ENCODE assay signal across 3 cellular contexts in the genomic region with DNA sequence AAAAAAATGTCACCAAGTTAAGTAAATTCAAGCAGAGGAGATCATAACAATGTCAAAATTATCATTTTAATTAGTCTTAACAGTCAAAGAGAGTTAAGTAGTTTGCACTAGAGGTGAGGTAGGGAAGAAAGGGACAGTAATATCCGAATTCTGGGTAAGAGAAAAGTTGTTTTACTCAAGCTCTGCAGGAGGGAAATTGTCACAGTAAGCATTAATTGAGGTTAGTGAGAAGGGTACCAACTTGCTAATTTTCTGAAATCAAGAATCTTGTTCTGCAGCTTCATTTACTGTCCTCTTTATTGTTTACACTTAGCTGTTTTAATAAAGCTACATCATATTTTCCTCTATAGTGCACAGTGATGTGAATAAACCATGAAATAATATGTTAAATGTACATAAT.
TF ChIP-seq lines count a peak whose summit lies in the region.

No MANE protein-coding gene starts in this region.

TF ChIP-seq in A549, 52 proteins besides CTCF, POLR2A, EP300 and RAD21 (continued from another document):
- TF ChIP-seq POLR2AphosphoS2 (conservative IDR thresholded peaks at IDR 0.05; ENCODE audit: low read length), result no peak

TF ChIP-seq in GM23338, 12 proteins besides CTCF, POLR2A, EP300 and RAD21 (continued from another document and continues in another):
- TF ChIP-seq JUNB (IDR thresholded peaks at IDR 0.05; ENCODE audit: unreplicated experiment) (no peak), ZNF331 (CRISPR knock-in tag; IDR thresholded peaks at IDR 0.05; ENCODE audit: low read depth) (no peak), EZH2phosphoT487 (IDR thresholded peaks at IDR 0.05; ENCODE audit: unreplicated experiment) (no peak), NANOG (IDR thresholded peaks at IDR 0.05; ENCODE audit: borderline replicate concordance) (no peak), POLR2AphosphoS5 (IDR thresholded peaks at IDR 0.05; ENCODE audit: low read depth) (no peak), ZNF114 (CRISPR knock-in tag; IDR thresholded peaks at IDR 0.05) (no peak)
- TF ChIP-seq, protein P1, sequence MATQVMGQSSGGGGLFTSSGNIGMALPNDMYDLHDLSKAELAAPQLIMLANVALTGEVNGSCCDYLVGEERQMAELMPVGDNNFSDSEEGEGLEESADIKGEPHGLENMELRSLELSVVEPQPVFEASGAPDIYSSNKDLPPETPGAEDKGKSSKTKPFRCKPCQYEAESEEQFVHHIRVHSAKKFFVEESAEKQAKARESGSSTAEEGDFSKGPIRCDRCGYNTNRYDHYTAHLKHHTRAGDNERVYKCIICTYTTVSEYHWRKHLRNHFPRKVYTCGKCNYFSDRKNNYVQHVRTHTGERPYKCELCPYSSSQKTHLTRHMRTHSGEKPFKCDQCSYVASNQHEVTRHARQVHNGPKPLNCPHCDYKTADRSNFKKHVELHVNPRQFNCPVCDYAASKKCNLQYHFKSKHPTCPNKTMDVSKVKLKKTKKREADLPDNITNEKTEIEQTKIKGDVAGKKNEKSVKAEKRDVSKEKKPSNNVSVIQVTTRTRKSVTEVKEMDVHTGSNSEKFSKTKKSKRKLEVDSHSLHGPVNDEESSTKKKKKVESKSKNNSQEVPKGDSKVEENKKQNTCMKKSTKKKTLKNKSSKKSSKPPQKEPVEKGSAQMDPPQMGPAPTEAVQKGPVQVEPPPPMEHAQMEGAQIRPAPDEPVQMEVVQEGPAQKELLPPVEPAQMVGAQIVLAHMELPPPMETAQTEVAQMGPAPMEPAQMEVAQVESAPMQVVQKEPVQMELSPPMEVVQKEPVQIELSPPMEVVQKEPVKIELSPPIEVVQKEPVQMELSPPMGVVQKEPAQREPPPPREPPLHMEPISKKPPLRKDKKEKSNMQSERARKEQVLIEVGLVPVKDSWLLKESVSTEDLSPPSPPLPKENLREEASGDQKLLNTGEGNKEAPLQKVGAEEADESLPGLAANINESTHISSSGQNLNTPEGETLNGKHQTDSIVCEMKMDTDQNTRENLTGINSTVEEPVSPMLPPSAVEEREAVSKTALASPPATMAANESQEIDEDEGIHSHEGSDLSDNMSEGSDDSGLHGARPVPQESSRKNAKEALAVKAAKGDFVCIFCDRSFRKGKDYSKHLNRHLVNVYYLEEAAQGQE (IDR thresholded peaks at IDR 0.05; ENCODE audit: unreplicated experiment), result no peak
- TF ChIP-seq, protein P2, sequence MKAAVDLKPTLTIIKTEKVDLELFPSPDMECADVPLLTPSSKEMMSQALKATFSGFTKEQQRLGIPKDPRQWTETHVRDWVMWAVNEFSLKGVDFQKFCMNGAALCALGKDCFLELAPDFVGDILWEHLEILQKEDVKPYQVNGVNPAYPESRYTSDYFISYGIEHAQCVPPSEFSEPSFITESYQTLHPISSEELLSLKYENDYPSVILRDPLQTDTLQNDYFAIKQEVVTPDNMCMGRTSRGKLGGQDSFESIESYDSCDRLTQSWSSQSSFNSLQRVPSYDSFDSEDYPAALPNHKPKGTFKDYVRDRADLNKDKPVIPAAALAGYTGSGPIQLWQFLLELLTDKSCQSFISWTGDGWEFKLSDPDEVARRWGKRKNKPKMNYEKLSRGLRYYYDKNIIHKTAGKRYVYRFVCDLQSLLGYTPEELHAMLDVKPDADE (IDR thresholded peaks at IDR 0.05), result no peak
- TF ChIP-seq, protein P3, sequence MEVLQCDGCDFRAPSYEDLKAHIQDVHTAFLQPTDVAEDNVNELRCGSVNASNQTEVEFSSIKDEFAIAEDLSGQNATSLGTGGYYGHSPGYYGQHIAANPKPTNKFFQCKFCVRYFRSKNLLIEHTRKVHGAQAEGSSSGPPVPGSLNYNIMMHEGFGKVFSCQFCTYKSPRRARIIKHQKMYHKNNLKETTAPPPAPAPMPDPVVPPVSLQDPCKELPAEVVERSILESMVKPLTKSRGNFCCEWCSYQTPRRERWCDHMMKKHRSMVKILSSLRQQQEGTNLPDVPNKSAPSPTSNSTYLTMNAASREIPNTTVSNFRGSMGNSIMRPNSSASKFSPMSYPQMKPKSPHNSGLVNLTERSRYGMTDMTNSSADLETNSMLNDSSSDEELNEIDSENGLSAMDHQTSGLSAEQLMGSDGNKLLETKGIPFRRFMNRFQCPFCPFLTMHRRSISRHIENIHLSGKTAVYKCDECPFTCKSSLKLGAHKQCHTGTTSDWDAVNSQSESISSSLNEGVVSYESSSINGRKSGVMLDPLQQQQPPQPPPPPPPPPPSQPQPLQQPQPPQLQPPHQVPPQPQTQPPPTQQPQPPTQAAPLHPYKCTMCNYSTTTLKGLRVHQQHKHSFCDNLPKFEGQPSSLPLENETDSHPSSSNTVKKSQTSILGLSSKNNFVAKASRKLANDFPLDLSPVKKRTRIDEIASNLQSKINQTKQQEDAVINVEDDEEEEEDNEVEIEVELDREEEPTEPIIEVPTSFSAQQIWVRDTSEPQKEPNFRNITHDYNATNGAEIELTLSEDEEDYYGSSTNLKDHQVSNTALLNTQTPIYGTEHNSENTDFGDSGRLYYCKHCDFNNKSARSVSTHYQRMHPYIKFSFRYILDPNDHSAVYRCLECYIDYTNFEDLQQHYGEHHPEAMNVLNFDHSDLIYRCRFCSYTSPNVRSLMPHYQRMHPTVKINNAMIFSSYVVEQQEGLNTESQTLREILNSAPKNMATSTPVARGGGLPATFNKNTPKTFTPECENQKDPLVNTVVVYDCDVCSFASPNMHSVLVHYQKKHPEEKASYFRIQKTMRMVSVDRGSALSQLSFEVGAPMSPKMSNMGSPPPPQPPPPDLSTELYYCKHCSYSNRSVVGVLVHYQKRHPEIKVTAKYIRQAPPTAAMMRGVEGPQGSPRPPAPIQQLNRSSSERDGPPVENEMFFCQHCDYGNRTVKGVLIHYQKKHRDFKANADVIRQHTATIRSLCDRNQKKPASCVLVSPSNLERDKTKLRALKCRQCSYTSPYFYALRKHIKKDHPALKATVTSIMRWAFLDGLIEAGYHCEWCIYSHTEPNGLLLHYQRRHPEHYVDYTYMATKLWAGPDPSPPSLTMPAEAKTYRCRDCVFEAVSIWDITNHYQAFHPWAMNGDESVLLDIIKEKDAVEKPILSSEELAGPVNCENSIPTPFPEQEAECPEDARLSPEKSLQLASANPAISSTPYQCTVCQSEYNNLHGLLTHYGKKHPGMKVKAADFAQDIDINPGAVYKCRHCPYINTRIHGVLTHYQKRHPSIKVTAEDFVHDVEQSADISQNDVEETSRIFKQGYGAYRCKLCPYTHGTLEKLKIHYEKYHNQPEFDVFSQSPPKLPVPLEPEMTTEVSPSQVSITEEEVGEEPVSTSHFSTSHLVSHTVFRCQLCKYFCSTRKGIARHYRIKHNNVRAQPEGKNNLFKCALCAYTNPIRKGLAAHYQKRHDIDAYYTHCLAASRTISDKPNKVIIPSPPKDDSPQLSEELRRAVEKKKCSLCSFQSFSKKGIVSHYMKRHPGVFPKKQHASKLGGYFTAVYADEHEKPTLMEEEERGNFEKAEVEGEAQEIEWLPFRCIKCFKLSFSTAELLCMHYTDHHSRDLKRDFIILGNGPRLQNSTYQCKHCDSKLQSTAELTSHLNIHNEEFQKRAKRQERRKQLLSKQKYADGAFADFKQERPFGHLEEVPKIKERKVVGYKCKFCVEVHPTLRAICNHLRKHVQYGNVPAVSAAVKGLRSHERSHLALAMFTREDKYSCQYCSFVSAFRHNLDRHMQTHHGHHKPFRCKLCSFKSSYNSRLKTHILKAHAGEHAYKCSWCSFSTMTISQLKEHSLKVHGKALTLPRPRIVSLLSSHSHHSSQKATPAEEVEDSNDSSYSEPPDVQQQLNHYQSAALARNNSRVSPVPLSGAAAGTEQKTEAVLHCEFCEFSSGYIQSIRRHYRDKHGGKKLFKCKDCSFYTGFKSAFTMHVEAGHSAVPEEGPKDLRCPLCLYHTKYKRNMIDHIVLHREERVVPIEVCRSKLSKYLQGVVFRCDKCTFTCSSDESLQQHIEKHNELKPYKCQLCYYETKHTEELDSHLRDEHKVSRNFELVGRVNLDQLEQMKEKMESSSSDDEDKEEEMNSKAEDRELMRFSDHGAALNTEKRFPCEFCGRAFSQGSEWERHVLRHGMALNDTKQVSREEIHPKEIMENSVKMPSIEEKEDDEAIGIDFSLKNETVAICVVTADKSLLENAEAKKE (CRISPR knock-in tag; IDR thresholded peaks at IDR 0.05), result no peak

TF ChIP-seq in K562, 482 proteins besides CTCF, POLR2A, EP300 and RAD21 (continues in another document):
- TF ChIP-seq, protein P4, sequence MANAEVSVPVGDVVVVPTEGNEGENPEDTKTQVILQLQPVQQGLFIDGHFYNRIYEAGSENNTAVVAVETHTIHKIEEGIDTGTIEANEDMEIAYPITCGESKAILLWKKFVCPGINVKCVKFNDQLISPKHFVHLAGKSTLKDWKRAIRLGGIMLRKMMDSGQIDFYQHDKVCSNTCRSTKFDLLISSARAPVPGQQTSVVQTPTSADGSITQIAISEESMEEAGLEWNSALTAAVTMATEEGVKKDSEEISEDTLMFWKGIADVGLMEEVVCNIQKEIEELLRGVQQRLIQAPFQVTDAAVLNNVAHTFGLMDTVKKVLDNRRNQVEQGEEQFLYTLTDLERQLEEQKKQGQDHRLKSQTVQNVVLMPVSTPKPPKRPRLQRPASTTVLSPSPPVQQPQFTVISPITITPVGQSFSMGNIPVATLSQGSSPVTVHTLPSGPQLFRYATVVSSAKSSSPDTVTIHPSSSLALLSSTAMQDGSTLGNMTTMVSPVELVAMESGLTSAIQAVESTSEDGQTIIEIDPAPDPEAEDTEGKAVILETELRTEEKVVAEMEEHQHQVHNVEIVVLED (CRISPR knock-in tag; IDR thresholded peaks at IDR 0.05), result no peak
- TF ChIP-seq NFYB (IDR thresholded peaks at IDR 0.05; ENCODE audit: extremely low read depth, insufficient read length), result no peak
- no peak for TF ChIP-seq ZNF23 (CRISPR knock-in tag; IDR thresholded peaks at IDR 0.05)
- no peak for TF ChIP-seq PRPF4 (IDR thresholded peaks at IDR 0.05; ENCODE audit: insufficient read depth, low read depth, low read length, poor library complexity, severe bottlenecking)
- TF ChIP-seq PCBP2 (IDR thresholded peaks at IDR 0.05; ENCODE audit: low read depth, low read length, poor library complexity, severe bottlenecking), result no peak
- no peak for TF ChIP-seq ZNF217 (CRISPR knock-in tag; IDR thresholded peaks at IDR 0.05)
- TF ChIP-seq PHF20 (IDR thresholded peaks at IDR 0.05; ENCODE audit: partially characterized antibody), result no peak
- TF ChIP-seq SAFB2 (IDR thresholded peaks at IDR 0.05; ENCODE audit: borderline replicate concordance, low read depth, low read length, severe bottlenecking), result no peak
- TF ChIP-seq, protein P5, sequence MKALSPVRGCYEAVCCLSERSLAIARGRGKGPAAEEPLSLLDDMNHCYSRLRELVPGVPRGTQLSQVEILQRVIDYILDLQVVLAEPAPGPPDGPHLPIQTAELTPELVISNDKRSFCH (CRISPR knock-in tag; IDR thresholded peaks at IDR 0.05), result no peak
- TF ChIP-seq, protein P5 (tag; IDR thresholded peaks at IDR 0.05), result no peak
- TF ChIP-seq MAFK (IDR thresholded peaks at IDR 0.05; ENCODE audit: low read length), result peak; percentile 13; the same call in 1 of the 2 replicates
- TF ChIP-seq MAFF (IDR thresholded peaks at IDR 0.05; ENCODE audit: low read length), result peak; percentile 23; the same call in 1 of the 2 replicates
- no peak for TF ChIP-seq CXXC5 (CRISPR knock-in tag; IDR thresholded peaks at IDR 0.05)
- no peak for TF ChIP-seq SMARCE1 (IDR thresholded peaks at IDR 0.05)
- no peak for TF ChIP-seq SMAD2 (IDR thresholded peaks at IDR 0.05; ENCODE audit: low read depth, low read length)
- TF ChIP-seq, protein P6, sequence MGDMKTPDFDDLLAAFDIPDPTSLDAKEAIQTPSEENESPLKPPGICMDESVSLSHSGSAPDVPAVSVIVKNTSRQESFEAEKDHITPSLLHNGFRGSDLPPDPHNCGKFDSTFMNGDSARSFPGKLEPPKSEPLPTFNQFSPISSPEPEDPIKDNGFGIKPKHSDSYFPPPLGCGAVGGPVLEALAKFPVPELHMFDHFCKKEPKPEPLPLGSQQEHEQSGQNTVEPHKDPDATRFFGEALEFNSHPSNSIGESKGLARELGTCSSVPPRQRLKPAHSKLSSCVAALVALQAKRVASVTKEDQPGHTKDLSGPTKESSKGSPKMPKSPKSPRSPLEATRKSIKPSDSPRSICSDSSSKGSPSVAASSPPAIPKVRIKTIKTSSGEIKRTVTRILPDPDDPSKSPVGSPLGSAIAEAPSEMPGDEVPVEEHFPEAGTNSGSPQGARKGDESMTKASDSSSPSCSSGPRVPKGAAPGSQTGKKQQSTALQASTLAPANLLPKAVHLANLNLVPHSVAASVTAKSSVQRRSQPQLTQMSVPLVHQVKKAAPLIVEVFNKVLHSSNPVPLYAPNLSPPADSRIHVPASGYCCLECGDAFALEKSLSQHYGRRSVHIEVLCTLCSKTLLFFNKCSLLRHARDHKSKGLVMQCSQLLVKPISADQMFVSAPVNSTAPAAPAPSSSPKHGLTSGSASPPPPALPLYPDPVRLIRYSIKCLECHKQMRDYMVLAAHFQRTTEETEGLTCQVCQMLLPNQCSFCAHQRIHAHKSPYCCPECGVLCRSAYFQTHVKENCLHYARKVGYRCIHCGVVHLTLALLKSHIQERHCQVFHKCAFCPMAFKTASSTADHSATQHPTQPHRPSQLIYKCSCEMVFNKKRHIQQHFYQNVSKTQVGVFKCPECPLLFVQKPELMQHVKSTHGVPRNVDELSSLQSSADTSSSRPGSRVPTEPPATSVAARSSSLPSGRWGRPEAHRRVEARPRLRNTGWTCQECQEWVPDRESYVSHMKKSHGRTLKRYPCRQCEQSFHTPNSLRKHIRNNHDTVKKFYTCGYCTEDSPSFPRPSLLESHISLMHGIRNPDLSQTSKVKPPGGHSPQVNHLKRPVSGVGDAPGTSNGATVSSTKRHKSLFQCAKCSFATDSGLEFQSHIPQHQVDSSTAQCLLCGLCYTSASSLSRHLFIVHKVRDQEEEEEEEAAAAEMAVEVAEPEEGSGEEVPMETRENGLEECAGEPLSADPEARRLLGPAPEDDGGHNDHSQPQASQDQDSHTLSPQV (IDR thresholded peaks at IDR 0.05), result no peak
- no peak for TF ChIP-seq HNRNPUL1 (IDR thresholded peaks at IDR 0.05; ENCODE audit: low read length)
- no peak for TF ChIP-seq U2AF1 (optimal IDR thresholded peaks at IDR 0.05; ENCODE audit: low read depth, low read length)
- TF ChIP-seq ATF7 (IDR thresholded peaks at IDR 0.05), result no peak
- TF ChIP-seq BRCA1 (IDR thresholded peaks at IDR 0.05), result no peak
- TF ChIP-seq BRCA1 (CRISPR knock-in tag; IDR thresholded peaks at IDR 0.05), result no peak
- TF ChIP-seq C11orf30 (IDR thresholded peaks at IDR 0.05; ENCODE audit: low read depth), result peak; percentile 33; the same call in 1 of the 2 replicates
- no peak for TF ChIP-seq ZNF197 (CRISPR knock-in tag; IDR thresholded peaks at IDR 0.05; ENCODE audit: low read depth)
- TF ChIP-seq RFX7 (CRISPR knock-in tag; IDR thresholded peaks at IDR 0.05), result no peak
- no peak for TF ChIP-seq TAF1 (IDR thresholded peaks at IDR 0.05; ENCODE audit: control insufficient read depth, extremely low read depth, insufficient read depth, low read length, severe bottlenecking)
- no peak for TF ChIP-seq HOXB6 (CRISPR knock-in tag; IDR thresholded peaks at IDR 0.05; ENCODE audit: borderline replicate concordance)
